19 cellular contexts compared by ENCODE assay signal in genomic region chr9:90165281-90165680, GRCh38.
"Had no signal": no experiment of that assay in that cellular context is flagged by ENCODE, and none has a peak within 500 bp of the region (broad histone marks: within the 10 kb centered on the region; RNA-seq: fewer than 3 reads in every experiment).

No MANE protein-coding gene starts in this region.

- H3K4me1 ChIP-seq: esophagus squamous epithelium, prostate gland, right atrium auricular region, testis, tibial artery had no signal

- H3K27ac ChIP-seq: esophagus squamous epithelium, left lung, prostate gland, right atrium auricular region, testis, tibial artery, upper lobe of left lung had no signal

- H3K4me3 ChIP-seq: esophagus squamous epithelium, left lung, prostate gland, right atrium auricular region, testis, tibial artery, upper lobe of left lung had no signal

- H3K36me3 ChIP-seq: esophagus squamous epithelium, left lung, prostate gland, right atrium auricular region, tibial artery, upper lobe of left lung had no signal

- H3K27me3 ChIP-seq: esophagus squamous epithelium, left lung, right atrium auricular region, testis, tibial artery, upper lobe of left lung had no signal

- DNase-seq: cortex of kidney; effector memory CD8-positive, alpha-beta T cell; erythroblast; esophagus squamous epithelium; foreskin melanocyte; kidney; left lung; mesenchymal stem cell; naive thymus-derived CD8-positive, alpha-beta T cell; nephron progenitor cell; nucleus accumbens; stimulated activated CD4-positive, alpha-beta T cell treated with anti-CD3 and anti-CD28 coated beads, Interleukin-4, amount 100 ng/mL, for 4 hours; stimulated activated naive CD8-positive, alpha-beta T cell treated with anti-CD3 and anti-CD28 coated beads, Interleukin-15, Interleukin-2, amounts not matched to agents 100 U/mL and 50 U/mL, for 24 hours; substantia nigra; testis; tibial artery; upper lobe of left lung had no signal

- H3K9me3 ChIP-seq: esophagus squamous epithelium, left lung, prostate gland, right atrium auricular region, testis, upper lobe of left lung had no signal
